8 cellular contexts compared by ENCODE assay signal in the genomic region with DNA sequence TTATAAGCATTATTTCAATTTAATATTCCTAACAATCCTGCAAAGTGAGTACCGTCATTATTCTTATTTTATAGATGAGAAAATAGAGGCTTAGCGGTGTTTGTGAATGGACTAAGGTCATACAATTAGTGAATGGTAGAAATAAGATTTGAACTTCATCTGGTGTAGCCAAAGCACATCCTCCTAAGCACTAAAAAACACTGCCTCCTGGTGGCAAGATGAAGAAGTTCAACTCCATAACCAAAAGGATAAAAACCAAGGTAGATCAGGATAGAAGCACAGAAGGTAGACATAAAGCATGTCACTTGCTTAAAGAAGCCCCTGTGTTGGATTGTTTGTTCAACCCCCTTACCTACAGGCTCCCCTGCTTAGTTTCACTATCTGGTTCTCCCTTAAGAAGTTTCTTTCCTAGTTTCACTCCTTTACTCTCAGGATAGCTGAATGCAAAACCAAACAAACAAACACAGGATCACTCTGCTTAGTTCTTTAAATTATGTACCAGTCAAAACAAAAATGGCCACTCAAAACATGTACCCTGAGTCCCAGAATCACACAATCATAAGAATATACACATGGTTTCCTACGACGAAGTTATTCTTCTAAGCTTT. TPM values are rescaled to one million over a fixed set of nuclear protein-coding genes. Genes with fewer than 3 reads are reported as not detected.
A peak's percentile ranks its signal among the peaks of the same experiment; 100 is the strongest.
DNase-seq lines count a peak whose midpoint lies in the region; ATAC-seq lines count a peak whose summit lies in the region.

No MANE protein-coding gene starts in this region.

- H3K36me3 Mint-ChIP-seq in activated T-helper 17 cell treated with anti-CD3 and anti-CD28 coated beads, Interleukin-2, amount 50 U/mL, for 72 hours (ENCODE audit: low read depth) = peaks cover 12% of the 10 kb centered on the region
- no peaks in the 10 kb centered on the region for H3K36me3 Mint-ChIP-seq in naive B cell

- H3K9me3 Mint-ChIP-seq in activated T-helper 17 cell treated with anti-CD3 and anti-CD28 coated beads, Interleukin-2, amount 50 U/mL, for 72 hours = no peaks in the 10 kb centered on the region
- peaks cover 0 to 3% (median 0%) of the 10 kb centered on the region in 7 donors for H3K9me3 Mint-ChIP-seq in naive B cell

- peak overlapping the region; percentile 95 for H3K27ac Mint-ChIP-seq in activated T-helper 17 cell treated with anti-CD3 and anti-CD28 coated beads, Interleukin-2, amount 50 U/mL, for 72 hours
- H3K27ac Mint-ChIP-seq in naive B cell = peak overlapping the region in 1 of 6 donors; percentile 97

- peak; percentile 37 for DNase-seq in NCI-H1105 treated with DMSO at 0.1 percent for 48 hours (lab: John Stamatoyannopoulos, UW)
- DNase-seq in NCI-H1105 (lab: John Stamatoyannopoulos, UW) = no peak
- DNase-seq in naive B cell = peak; percentile 20
- DNase-seq in hippocampal formation (lab: John Stamatoyannopoulos, UW) = no peak
- DNase-seq in NCI-H2196 treated with DMSO at 0.1 percent for 48 hours (lab: John Stamatoyannopoulos, UW; ENCODE audit: unreplicated experiment) = no peak

- peak overlapping the region; percentile 78 for H3K4me3 Mint-ChIP-seq in activated T-helper 17 cell treated with anti-CD3 and anti-CD28 coated beads, Interleukin-2, amount 50 U/mL, for 72 hours
- H3K4me3 Mint-ChIP-seq in naive B cell = no peak overlapping the region

- H3K27me3 Mint-ChIP-seq in activated T-helper 17 cell treated with anti-CD3 and anti-CD28 coated beads, Interleukin-2, amount 50 U/mL, for 72 hours = no peaks in the 10 kb centered on the region
- H3K27me3 Mint-ChIP-seq in naive B cell = no peaks in the 10 kb centered on the region

- H3K4me1 Mint-ChIP-seq in activated T-helper 17 cell treated with anti-CD3 and anti-CD28 coated beads, Interleukin-2, amount 50 U/mL, for 72 hours = peaks cover 46% of the 10 kb centered on the region
- H3K4me1 Mint-ChIP-seq in naive B cell = peaks cover 22 to 27% (median 26%) of the 10 kb centered on the region in 3 donors

- ATAC-seq in HG03045 (IDR thresholded peaks at IDR 0.05; ENCODE audit: unreplicated experiment) = peak; percentile 60
- ATAC-seq in activated T-helper 17 cell treated with anti-CD3 and anti-CD28 coated beads, Interleukin-2, amount 50 U/mL, for 72 hours (replicated peaks) = peak; percentile 11
- peak; percentile 35 to 54 for ATAC-seq in naive B cell (ENCODE audit: low read depth in 2 of 2)
- ATAC-seq in GM18858 (IDR thresholded peaks at IDR 0.05; ENCODE audit: unreplicated experiment) = no peak

RNA-seq across cellular contexts. Expression of gene AIM2, which starts 12.7 kb away (rescaled TPM):
- total RNA-seq in activated T-helper 17 cell treated with anti-CD3 and anti-CD28 coated beads, Interleukin-2, amount 50 U/mL, for 72 hours = 100 to 1,000 TPM in 1 of 2 donors, 10 to 100 TPM in 1; 47.2 to 123 TPM
- 10 to 100 TPM in 2 of 6 donors, 1 to 10 TPM in 4; 3.4 to 21.5 (median 5.1) TPM for polyA plus RNA-seq in naive B cell (ENCODE audit: low read depth in 6 of 6)

Comparison
In these comparisons a context has a peak if more than half of its experiments do, and no peak if none do; other contexts are left out.
1. DNase-seq: peak in NCI-H1105 treated with DMSO at 0.1 percent for 48 hours (single experiment) and naive B cell (single experiment); none in NCI-H1105 (single experiment), hippocampal formation (0 of 2) and NCI-H2196 treated with DMSO at 0.1 percent for 48 hours (single experiment).